In the genomic region with DNA sequence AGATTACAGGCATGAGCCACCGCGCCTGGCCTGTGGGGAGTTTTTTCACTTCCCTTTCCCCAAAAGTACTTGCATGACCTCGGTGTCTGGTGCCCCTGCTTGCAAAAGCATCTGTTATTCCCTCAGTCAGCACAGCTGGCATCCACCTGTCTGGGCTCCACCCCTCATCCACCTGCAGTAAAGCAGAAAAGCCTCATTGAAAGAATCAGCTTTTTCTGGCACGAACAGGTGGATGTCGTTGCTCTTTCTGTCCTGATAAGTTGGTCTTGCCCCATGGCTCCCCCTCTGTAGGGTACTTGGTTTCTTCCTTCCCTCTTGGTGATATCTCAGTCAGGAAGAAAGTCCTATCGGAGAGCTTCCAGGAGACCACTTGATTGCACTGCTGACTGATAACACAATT, we compare ENCODE assay signal across 9 cellular contexts. TPM values are rescaled to one million over a fixed set of nuclear protein-coding genes. Genes with fewer than 3 reads are reported as not detected.
DNase-seq lines count a peak whose midpoint lies in the region; ATAC-seq and TF ChIP-seq lines count a peak whose summit lies in the region.
"Had no signal": no experiment of that assay in that cellular context is flagged by ENCODE, and none has a peak within 500 bp of the region (broad histone marks: within the 10 kb centered on the region; RNA-seq: fewer than 3 reads in every experiment).

No MANE protein-coding gene starts in this region.

- H3K4me1 ChIP-seq in BE2C: no peaks in the 10 kb centered on the region

- ATAC-seq in GM18498 (IDR thresholded peaks at IDR 0.05; ENCODE audit: unreplicated experiment) (peak; percentile 64), HG02870 (IDR thresholded peaks at IDR 0.05; ENCODE audit: unreplicated experiment) (peak; percentile 73)
- no peak for ATAC-seq in activated T-helper 17 cell treated with anti-CD3 and anti-CD28 coated beads, Interleukin-2, amount 50 U/mL, for 72 hours (replicated peaks)
- ATAC-seq: HCT116 had no signal

- H3K9me3 ChIP-seq in BE2C: no peaks in the 10 kb centered on the region

- H3K36me3 ChIP-seq in BE2C: no peaks in the 10 kb centered on the region

- H3K36me3 Mint-ChIP-seq in activated T-helper 17 cell treated with anti-CD3 and anti-CD28 coated beads, Interleukin-2, amount 50 U/mL, for 72 hours (ENCODE audit: low read depth): no peaks in the 10 kb centered on the region
- H3K36me3 Mint-ChIP-seq in activated naive CD8-positive, alpha-beta T cell treated with anti-CD3 and anti-CD28 coated beads for 36 hours: no peaks in the 10 kb centered on the region

- H3K4me3 Mint-ChIP-seq in activated T-helper 17 cell treated with anti-CD3 and anti-CD28 coated beads, Interleukin-2, amount 50 U/mL, for 72 hours: no peak overlapping the region
- H3K4me3 Mint-ChIP-seq in activated naive CD8-positive, alpha-beta T cell treated with anti-CD3 and anti-CD28 coated beads for 36 hours: no peak overlapping the region

- no peak overlapping the region for H3K27ac Mint-ChIP-seq in activated T-helper 17 cell treated with anti-CD3 and anti-CD28 coated beads, Interleukin-2, amount 50 U/mL, for 72 hours
- H3K27ac Mint-ChIP-seq in activated naive CD8-positive, alpha-beta T cell treated with anti-CD3 and anti-CD28 coated beads for 36 hours: no peak overlapping the region

- H3K9me3 Mint-ChIP-seq in activated T-helper 17 cell treated with anti-CD3 and anti-CD28 coated beads, Interleukin-2, amount 50 U/mL, for 72 hours: no peaks in the 10 kb centered on the region
- no peaks in the 10 kb centered on the region for H3K9me3 Mint-ChIP-seq in activated naive CD8-positive, alpha-beta T cell treated with anti-CD3 and anti-CD28 coated beads for 36 hours

- no peaks in the 10 kb centered on the region for H3K4me1 Mint-ChIP-seq in activated T-helper 17 cell treated with anti-CD3 and anti-CD28 coated beads, Interleukin-2, amount 50 U/mL, for 72 hours
- H3K4me1 Mint-ChIP-seq in activated naive CD8-positive, alpha-beta T cell treated with anti-CD3 and anti-CD28 coated beads for 36 hours: no peaks in the 10 kb centered on the region

- H3K27me3 ChIP-seq in BE2C: peaks cover 12% of the 10 kb centered on the region

- H3K27me3 Mint-ChIP-seq in activated T-helper 17 cell treated with anti-CD3 and anti-CD28 coated beads, Interleukin-2, amount 50 U/mL, for 72 hours: no peaks in the 10 kb centered on the region
- peaks cover 39% of the 10 kb centered on the region for H3K27me3 Mint-ChIP-seq in activated naive CD8-positive, alpha-beta T cell treated with anti-CD3 and anti-CD28 coated beads for 36 hours

- no peak for TF ChIP-seq CTCF in BE2C (IDR thresholded peaks at IDR 0.05; ENCODE audit: low read depth, low read length)

- H3K4me3 ChIP-seq in BE2C (ENCODE audit: low read depth, low read length): no peak overlapping the region

- DNase-seq in NCI-H69 (lab: John Stamatoyannopoulos, UW) (peak; percentile 74), left kidney (ENCODE audit: low read depth, low spot score) (peak; percentile 93), BE2C (no peak), epidermal melanocyte (ENCODE audit: insufficient read length, low spot score) (no peak)
- no peak for DNase-seq in activated naive CD8-positive, alpha-beta T cell treated with anti-CD3 and anti-CD28 coated beads for 36 hours

RNA-seq across cellular contexts. Expression of a gene that starts 37.4 kb away (rescaled TPM):
- total RNA-seq in activated T-helper 17 cell treated with anti-CD3 and anti-CD28 coated beads, Interleukin-2, amount 50 U/mL, for 72 hours: 1 to 10 TPM; 1.3 to 1.9 TPM
- 4.6 TPM for polyA plus RNA-seq in BE2C (2012; ENCODE audit: insufficient read depth, insufficient read length, low read depth)
- 1 to 10 TPM; 1.5 to 2.5 TPM for total RNA-seq in activated naive CD8-positive, alpha-beta T cell treated with anti-CD3 and anti-CD28 coated beads for 36 hours

Comparison
In these comparisons a context has a peak if more than half of its experiments do, and no peak if none do; other contexts are left out.
1. DNase-seq: peak in NCI-H69 (single experiment) and left kidney (single experiment); none in BE2C (single experiment), epidermal melanocyte (single experiment) and activated naive CD8-positive, alpha-beta T cell treated with anti-CD3 and anti-CD28 coated beads for 36 hours (single experiment).